1 cellular context compared by ENCODE assay signal in genomic region chr11:64764753-64765152, GRCh38.
TF ChIP-seq lines count a peak whose summit lies in the region.

No MANE protein-coding gene starts in this region.

TF ChIP-seq in K562, 482 proteins besides CTCF, POLR2A, EP300 and RAD21:
- no peak for TF ChIP-seq YY1 (IDR thresholded peaks at IDR 0.05; ENCODE audit: borderline replicate concordance in 1 of 3, control insufficient read depth in 1 of 3, extremely low read depth in 1 of 3, insufficient read depth in 3 of 3, insufficient read length in 1 of 3, insufficient replicate concordance in 2 of 3, low read depth in 1 of 3, low read length in 2 of 3)
- no peak for TF ChIP-seq ETS1 (conservative IDR thresholded peaks at IDR 0.05; ENCODE audit: control insufficient read depth, low read depth, low read length)
- TF ChIP-seq GTF2E2 (tag; IDR thresholded peaks at IDR 0.05), result no peak
- no peak for TF ChIP-seq CREB3L1 (IDR thresholded peaks at IDR 0.05; ENCODE audit: borderline replicate concordance, low read depth)
- no peak for TF ChIP-seq ZNF124 (CRISPR knock-in tag; IDR thresholded peaks at IDR 0.05)
